ENCODE assay signal across 8 cellular contexts in genomic region chr9:4298255-4299005, GRCh38. TPM values are rescaled to one million over a fixed set of nuclear protein-coding genes. Genes with fewer than 3 reads are reported as not detected.
A peak's percentile ranks its signal among the peaks of the same experiment; 100 is the strongest.
DNase-seq lines count a peak whose midpoint lies in the region; ATAC-seq, FAIRE-seq and TF ChIP-seq lines count a peak whose summit lies in the region.

No MANE protein-coding gene starts in this region.

- peak; percentile 23 for ATAC-seq in GM21367 (IDR thresholded peaks at IDR 0.05; ENCODE audit: unreplicated experiment)
- peak; percentile 8 to 23 (median 14) for ATAC-seq in pancreas
- no peak for ATAC-seq in GM21786 (IDR thresholded peaks at IDR 0.05; ENCODE audit: unreplicated experiment)

- FAIRE-seq in pancreas (lab: Jason Lieb, UNC): no peak

- intact Hi-C loops in pancreas (cut with DNase I): no loop called here

- H3K9me3 ChIP-seq in pancreas: no peaks in the 10 kb centered on the region

- no peaks in the 10 kb centered on the region for H3K36me3 ChIP-seq in pancreas

- H3K27me3 ChIP-seq in pancreas: no peaks in the 10 kb centered on the region

- no peak for TF ChIP-seq CTCF in C4-2B (conservative IDR thresholded peaks at IDR 0.05)
- TF ChIP-seq CTCF in pancreas (IDR thresholded peaks at IDR 0.05): no peak

- H3K4me1 ChIP-seq in pancreas: peaks cover 0 to 16% (median 2%) of the 10 kb centered on the region in 3 donors

- WGBS in pancreas, 2 donors: 0 to 1% methylated on average over 54 of the region's 54 CpGs

- peak; percentile 5 for DNase-seq in NCI-H1694 treated with DMSO at 0.1 percent for 48 hours (lab: John Stamatoyannopoulos, UW)
- peak; percentile 33 for DNase-seq in activated naive CD4-positive, alpha-beta T cell treated with Interleukin-2 at 50 U/mL for 16 hours
- peak; percentile 50 for DNase-seq in glomerular visceral epithelial cell (ENCODE audit: extremely low spot score)
- peak; percentile 34 to 76 (median 56) for DNase-seq in pancreas
- DNase-seq in KG1 (lab: John Stamatoyannopoulos, UW): no peak

- peak overlapping the region; percentile 62 to 80 (median 66) for H3K4me3 ChIP-seq in pancreas

- H3K27ac ChIP-seq in C4-2B: peak overlapping the region; percentile 19; the same call in 1 of the 2 replicates
- H3K27ac ChIP-seq in pancreas: peak overlapping the region; percentile 73 to 96 (median 88)

RNA-seq across cellular contexts. Expression of gene GLIS3, which starts 1.4 kb away (rescaled TPM):
- total RNA-seq in pancreas: 10 to 100 TPM; 32.0 to 67.2 (median 40.7) TPM
- polyA plus RNA-seq in pancreas: 10 to 100 TPM; 15.9 to 29.1 TPM
